In the genomic region with DNA sequence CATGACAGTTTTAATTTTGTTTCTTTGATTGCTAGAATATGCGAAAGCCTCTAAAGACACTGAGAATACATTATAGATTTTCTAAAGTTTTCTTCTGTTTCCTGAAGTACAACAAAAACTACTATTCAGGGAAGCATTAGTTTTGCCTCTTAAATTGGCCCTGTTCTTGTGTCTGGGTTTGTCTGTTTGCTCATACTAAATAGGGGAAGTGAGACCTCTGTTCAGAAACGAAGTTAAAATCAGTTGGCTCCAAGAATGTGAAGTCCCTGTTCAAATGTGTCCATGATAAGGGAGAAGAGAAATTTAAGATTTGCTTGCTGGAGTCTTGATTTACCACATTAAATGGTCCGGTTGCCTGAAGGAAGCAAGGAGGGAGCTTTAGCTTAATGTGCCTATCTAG, we compare ENCODE assay signal across 14 cellular contexts.
A peak's percentile ranks its signal among the peaks of the same experiment; 100 is the strongest.
DNase-seq lines count a peak whose midpoint lies in the region; ATAC-seq and TF ChIP-seq lines count a peak whose summit lies in the region.
"Had no signal": no experiment of that assay in that cellular context is flagged by ENCODE, and none has a peak within 500 bp of the region (broad histone marks: within the 10 kb centered on the region; RNA-seq: fewer than 3 reads in every experiment).

No MANE protein-coding gene starts in this region.

- H3K9me3 Mint-ChIP-seq in neural crest cell: peaks cover 7% of the 10 kb centered on the region
- H3K9me3 Mint-ChIP-seq: T-helper 1 cell treated with Interleukin-12 subunit alpha and Interleukin-12 subunit beta and Interleukin-4 antibody, amounts not matched to agents 30 μg/mL and 1 μg/mL, for 36 hours had no signal

- TF ChIP-seq CTCF in neural crest cell (conservative IDR thresholded peaks at IDR 0.05): no peak

- ATAC-seq in GM18870 (IDR thresholded peaks at IDR 0.05; ENCODE audit: unreplicated experiment): peak; percentile 79
- ATAC-seq in HG02884 (IDR thresholded peaks at IDR 0.05; ENCODE audit: unreplicated experiment): peak; percentile 87
- ATAC-seq: left cardiac atrium had no signal

- H3K36me3 Mint-ChIP-seq in neural crest cell (ENCODE audit: low read depth): no peaks in the 10 kb centered on the region
- H3K36me3 Mint-ChIP-seq: activated CD4-positive, alpha-beta memory T cell treated with anti-CD3 and anti-CD28 coated beads for 36 hours had no signal

- DNase-seq in NOMO-1 treated with dmso at 0.1 percent for 144 hours (lab: John Stamatoyannopoulos, UW; ENCODE audit: unreplicated experiment): peak; percentile 40
- no peak for DNase-seq in neural crest cell (ENCODE audit: low read depth, low spot score)
- DNase-seq in NCI-H82 treated with DMSO at 0.1 percent for 48 hours (lab: John Stamatoyannopoulos, UW; ENCODE audit: unreplicated experiment): no peak
- no peak for DNase-seq in NCI-H1417 treated with DMSO at 0.1 percent for 48 hours (lab: John Stamatoyannopoulos, UW)
- DNase-seq in stimulated activated CD4-positive, alpha-beta T cell treated with anti-CD3 and anti-CD28 coated beads, Interleukin-1b, Interleukin-23, amount 100 ng/mL, for 48 hours: no peak
- no peak for DNase-seq in hypothalamus (lab: John Stamatoyannopoulos, UW)
- DNase-seq: activated CD4-positive, alpha-beta memory T cell treated with anti-CD3 and anti-CD28 coated beads for 36 hours; activated naive CD4-positive, alpha-beta T cell treated with anti-CD3 and anti-CD28 coated beads, Interleukin-2, amount 50 U/mL, for 16 hours; COR-L47; left cardiac atrium; NCI-H774 had no signal

- H3K27ac Mint-ChIP-seq in neural crest cell (ENCODE audit: unreplicated experiment): peak overlapping the region; percentile 8
- H3K27ac Mint-ChIP-seq: activated CD4-positive, alpha-beta memory T cell treated with anti-CD3 and anti-CD28 coated beads for 36 hours; T-helper 1 cell treated with Interleukin-12 subunit alpha and Interleukin-12 subunit beta and Interleukin-4 antibody, amounts not matched to agents 30 μg/mL and 1 μg/mL, for 36 hours had no signal

- no peak overlapping the region for H3K4me3 Mint-ChIP-seq in neural crest cell
- H3K4me3 Mint-ChIP-seq: activated CD4-positive, alpha-beta memory T cell treated with anti-CD3 and anti-CD28 coated beads for 36 hours; T-helper 1 cell treated with Interleukin-12 subunit alpha and Interleukin-12 subunit beta and Interleukin-4 antibody, amounts not matched to agents 30 μg/mL and 1 μg/mL, for 36 hours had no signal

- no peaks in the 10 kb centered on the region for H3K27me3 Mint-ChIP-seq in neural crest cell (ENCODE audit: low read depth)
- H3K27me3 Mint-ChIP-seq: activated CD4-positive, alpha-beta memory T cell treated with anti-CD3 and anti-CD28 coated beads for 36 hours had no signal

- H3K4me1 Mint-ChIP-seq in neural crest cell: peaks cover 19% of the 10 kb centered on the region
